Comparison of ENCODE assay signal across 15 cellular contexts in genomic region chr20:4791121-4791520, GRCh38. TPM values are rescaled to one million over a fixed set of nuclear protein-coding genes. Genes with fewer than 3 reads are reported as not detected.
DNase-seq lines count a peak whose midpoint lies in the region; ATAC-seq and TF ChIP-seq lines count a peak whose summit lies in the region.
"Had no signal": no experiment of that assay in that cellular context is flagged by ENCODE, and none has a peak within 500 bp of the region (broad histone marks: within the 10 kb centered on the region; RNA-seq: fewer than 3 reads in every experiment).

No MANE protein-coding gene starts in this region.

- H3K27me3 ChIP-seq in vagina: no peaks in the 10 kb centered on the region

- no peak for TF ChIP-seq POLR2A in vagina (IDR thresholded peaks at IDR 0.05)

- ATAC-seq in stimulated activated naive CD8-positive, alpha-beta T cell treated with anti-CD3 and anti-CD28 coated beads, Interleukin-15, Interleukin-2, amounts not matched to agents 100 U/mL and 50 U/mL, for 24 hours: no peak
- no peak for ATAC-seq in stimulated activated memory B cell treated with anti-CD40 and anti-IgM and Interleukin-4, amounts not matched to agents 10 μg/mL and 1 μg/mL and 100 μg/mL, for 72 hours
- ATAC-seq in GM21367 (IDR thresholded peaks at IDR 0.05; ENCODE audit: unreplicated experiment): no peak
- no peak for ATAC-seq in HG03342 (IDR thresholded peaks at IDR 0.05; ENCODE audit: unreplicated experiment)
- ATAC-seq: PC-3 had no signal

- H3K9me3 ChIP-seq in vagina: no peaks in the 10 kb centered on the region

- no peak overlapping the region for H3K4me3 ChIP-seq in vagina

- peaks cover 5% of the 10 kb centered on the region for H3K4me1 ChIP-seq in vagina

- DNase-seq in stimulated activated naive CD8-positive, alpha-beta T cell treated with anti-CD3 and anti-CD28 coated beads, Interleukin-15, Interleukin-2, amounts not matched to agents 100 U/mL and 50 U/mL, for 24 hours: no peak
- DNase-seq in NOMO-1 treated with dmso at 0.1 percent for 144 hours (lab: John Stamatoyannopoulos, UW; ENCODE audit: unreplicated experiment) (peak; percentile 23), amniotic epithelial cell (ENCODE audit: low read depth) (peak; percentile 21), vagina (ENCODE audit: extremely low spot score in 2 of 2) (no peak)
- DNase-seq: C1 segment of cervical spinal cord, COR-L47, HFFc6, NCI-H1092 treated with DMSO at 0.1 percent for 48 hours, NCI-H2081 treated with DMSO at 0.1 percent for 48 hours, NCI-H524 treated with DMSO at 0.1 percent for 48 hours, PC-3 had no signal

- peak overlapping the region; percentile 45 for H3K27ac Mint-ChIP-seq in stimulated activated naive CD8-positive, alpha-beta T cell treated with anti-CD3 and anti-CD28 coated beads, Interleukin-15, Interleukin-2, amounts not matched to agents 100 ng/mL and 50 ng/mL, for 24 hours
- H3K27ac Mint-ChIP-seq in stimulated activated memory B cell treated with anti-CD40 and anti-IgM and Interleukin-4, amounts not matched to agents 10 μg/mL and 1 μg/mL and 100 μg/mL, for 72 hours: peak overlapping the region; percentile 38
- H3K27ac Mint-ChIP-seq: HFFc6 had no signal

- no peaks in the 10 kb centered on the region for H3K9me3 Mint-ChIP-seq in stimulated activated naive CD8-positive, alpha-beta T cell treated with anti-CD3 and anti-CD28 coated beads, Interleukin-15, Interleukin-2, amounts not matched to agents 100 ng/mL and 50 ng/mL, for 24 hours
- H3K9me3 Mint-ChIP-seq in stimulated activated memory B cell treated with anti-CD40 and anti-IgM and Interleukin-4, amounts not matched to agents 10 μg/mL and 1 μg/mL and 100 μg/mL, for 72 hours: no peaks in the 10 kb centered on the region
- H3K9me3 Mint-ChIP-seq: HFFc6 had no signal

- peaks cover 17% of the 10 kb centered on the region for H3K4me1 Mint-ChIP-seq in stimulated activated naive CD8-positive, alpha-beta T cell treated with anti-CD3 and anti-CD28 coated beads, Interleukin-15, Interleukin-2, amounts not matched to agents 100 ng/mL and 50 ng/mL, for 24 hours (ENCODE audit: low read depth)
- H3K4me1 Mint-ChIP-seq in stimulated activated memory B cell treated with anti-CD40 and anti-IgM and Interleukin-4, amounts not matched to agents 10 μg/mL and 1 μg/mL and 100 μg/mL, for 72 hours: peaks cover 35% of the 10 kb centered on the region

- no peak for TF ChIP-seq CTCF in vagina (IDR thresholded peaks at IDR 0.05)

- intact Hi-C loops in vagina (cut with DNase I): no loop called here

- H3K36me3 ChIP-seq in vagina: peaks cover 0 to 2% of the 10 kb centered on the region in 2 donors

- no peaks in the 10 kb centered on the region for H3K27me3 Mint-ChIP-seq in stimulated activated naive CD8-positive, alpha-beta T cell treated with anti-CD3 and anti-CD28 coated beads, Interleukin-15, Interleukin-2, amounts not matched to agents 100 ng/mL and 50 ng/mL, for 24 hours
- no peaks in the 10 kb centered on the region for H3K27me3 Mint-ChIP-seq in stimulated activated memory B cell treated with anti-CD40 and anti-IgM and Interleukin-4, amounts not matched to agents 10 μg/mL and 1 μg/mL and 100 μg/mL, for 72 hours

- H3K4me3 Mint-ChIP-seq in stimulated activated naive CD8-positive, alpha-beta T cell treated with anti-CD3 and anti-CD28 coated beads, Interleukin-15, Interleukin-2, amounts not matched to agents 100 ng/mL and 50 ng/mL, for 24 hours: no peak overlapping the region
- no peak overlapping the region for H3K4me3 Mint-ChIP-seq in stimulated activated memory B cell treated with anti-CD40 and anti-IgM and Interleukin-4, amounts not matched to agents 10 μg/mL and 1 μg/mL and 100 μg/mL, for 72 hours
- H3K4me3 Mint-ChIP-seq: HFFc6 had no signal

- H3K36me3 Mint-ChIP-seq in stimulated activated naive CD8-positive, alpha-beta T cell treated with anti-CD3 and anti-CD28 coated beads, Interleukin-15, Interleukin-2, amounts not matched to agents 100 ng/mL and 50 ng/mL, for 24 hours (ENCODE audit: low read depth): peaks cover 57% of the 10 kb centered on the region
- H3K36me3 Mint-ChIP-seq in stimulated activated memory B cell treated with anti-CD40 and anti-IgM and Interleukin-4, amounts not matched to agents 10 μg/mL and 1 μg/mL and 100 μg/mL, for 72 hours: peaks cover 81% of the 10 kb centered on the region

- no peak overlapping the region for H3K27ac ChIP-seq in vagina

RNA-seq across cellular contexts. Expression of gene RASSF2, which starts 32.3 kb away (rescaled TPM):
- 9.3 TPM for total RNA-seq in vagina

Comparison
In these comparisons a context has a peak if more than half of its experiments do, and no peak if none do; other contexts are left out.
1. DNase-seq: peak in NOMO-1 treated with dmso at 0.1 percent for 144 hours (single experiment) and amniotic epithelial cell (single experiment); none in stimulated activated naive CD8-positive, alpha-beta T cell treated with anti-CD3 and anti-CD28 coated beads, Interleukin-15, Interleukin-2, amounts not matched to agents 100 U/mL and 50 U/mL, for 24 hours (single experiment) and vagina (0 of 2).